21 cellular contexts compared by ENCODE assay signal in the genomic region with DNA sequence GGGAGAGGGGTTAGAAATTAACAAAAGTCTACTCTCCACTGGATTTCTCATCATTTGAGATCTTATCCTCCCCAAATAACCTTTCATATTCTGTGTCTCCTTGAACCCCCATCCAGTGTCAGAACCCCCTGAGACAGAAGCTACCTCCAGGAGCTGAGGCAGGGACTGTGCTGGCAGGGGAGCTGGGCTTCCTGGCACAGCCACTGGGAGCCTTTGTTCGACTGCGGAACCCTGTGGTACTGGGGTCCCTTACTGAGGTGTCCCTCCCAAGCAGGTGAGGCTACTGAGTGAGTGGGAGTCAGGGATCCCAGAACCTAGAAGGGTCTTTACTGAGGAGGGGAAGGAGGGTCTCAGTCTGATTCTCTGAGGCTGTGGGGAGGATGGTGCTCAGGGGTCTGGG.
"Had no signal": no experiment of that assay in that cellular context is flagged by ENCODE, and none has a peak within 500 bp of the region (broad histone marks: within the 10 kb centered on the region; RNA-seq: fewer than 3 reads in every experiment).

No MANE protein-coding gene starts in this region.

- H3K4me2 ChIP-seq: SK-N-SH had no signal

- H3K36me3 ChIP-seq: MG63 had no signal

- H3K9ac ChIP-seq: SK-N-SH had no signal

- H3K27me3 ChIP-seq: MG63 had no signal

- FAIRE-seq: RCC 7860 had no signal

- H3K9me3 ChIP-seq: MG63, SK-N-SH had no signal

- DNase-seq: KBM-7, MG63, NCI-H1092, NCI-H1105 treated with DMSO at 0.1 percent for 48 hours, NCI-H1417 treated with DMSO at 0.1 percent for 48 hours, NCI-H146, NCI-H1694 treated with DMSO at 0.1 percent for 48 hours, NCI-H1930, NCI-H2081, NCI-H2107, NCI-H226, NCI-H446, NCI-H510A, NCI-H524 treated with DMSO at 0.1 percent for 48 hours, NCI-H69, NCI-H774, RPMI8226, SHP77, SK-N-SH, SW 1271 had no signal

- H3K4me3 ChIP-seq: MG63 had no signal
